In the genomic region with DNA sequence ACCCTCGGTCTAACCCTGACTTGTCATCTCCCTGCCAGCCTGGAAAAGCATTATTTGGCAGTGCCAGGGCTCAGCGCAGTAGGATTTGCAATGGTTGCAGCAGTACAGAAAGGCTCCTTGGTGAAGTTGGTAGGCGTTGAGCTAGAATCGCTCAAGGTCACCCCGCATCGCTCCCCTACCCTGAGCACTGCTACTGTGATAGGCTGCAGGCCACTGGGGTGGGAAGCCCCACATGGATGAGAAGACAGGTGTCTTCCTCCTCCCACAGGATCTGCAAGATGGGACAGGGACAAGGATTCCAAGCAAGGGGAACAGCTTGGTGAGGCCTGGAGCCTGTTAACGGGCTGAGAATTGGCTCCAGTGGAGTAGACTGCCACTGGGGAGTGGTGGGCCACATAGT, we compare ENCODE assay signal across 25 cellular contexts. TPM values are rescaled to one million over a fixed set of nuclear protein-coding genes. Genes with fewer than 3 reads are reported as not detected.
A peak's percentile ranks its signal among the peaks of the same experiment; 100 is the strongest.
DNase-seq lines count a peak whose midpoint lies in the region; ATAC-seq, FAIRE-seq and TF ChIP-seq lines count a peak whose summit lies in the region.
"Had no signal": no experiment of that assay in that cellular context is flagged by ENCODE, and none has a peak within 500 bp of the region (broad histone marks: within the 10 kb centered on the region; RNA-seq: fewer than 3 reads in every experiment).

No MANE protein-coding gene starts in this region.

- no peak overlapping the region for H3K4me3 ChIP-seq in PC-9
- no peak overlapping the region for H3K4me3 ChIP-seq in bronchial epithelial cell (ENCODE audit: low read depth, low read length)
- H3K4me3 ChIP-seq in gastrocnemius medialis = no peak overlapping the region
- H3K4me3 ChIP-seq: BLaER1 treated with 17β-estradiol and CSF1 and Interleukin-3, amounts not matched to agents 10 nM and 100 nM; dorsolateral prefrontal cortex; ovary; right atrium auricular region had no signal

- H3K4me1 ChIP-seq in PC-9 (replicated peaks; ENCODE audit: insufficient read depth) (no peaks in the 10 kb centered on the region), gastrocnemius medialis (peaks cover 2 to 3% of the 10 kb centered on the region in 2 donors)

- H3K27ac Mint-ChIP-seq in activated T-cell treated with anti-CD3 and anti-CD28 coated beads, Interleukin-2, amount 50 U/mL, for 24 hours = peak overlapping the region; percentile 82
- H3K27ac Mint-ChIP-seq in activated T-cell treated with anti-CD3 and anti-CD28 coated beads, Interleukin-2, amount 50 U/mL, for 72 hours = no peak overlapping the region
- peak overlapping the region; percentile 71 for H3K27ac Mint-ChIP-seq in stimulated activated effector memory CD8-positive, alpha-beta T cell treated with anti-CD3 and anti-CD28 coated beads, Interleukin-12 subunit alpha, Interleukin-12 subunit beta, amount 100 ng/mL, for 72 hours
- H3K27ac Mint-ChIP-seq: activated T-helper 1 cell treated with anti-CD3 and anti-CD28 coated beads, Interleukin-12 subunit alpha, Interleukin-12 subunit beta, Interleukin-2, Interleukin-4 antibody, amounts not matched to agents 30 ng/mL and 10 ng/mL and 1 ng/mL, durations not matched to agents 14 hours and 24 hours and 36 hours; WTC11 had no signal

- peaks cover 98% of the 10 kb centered on the region for H3K36me3 Mint-ChIP-seq in activated T-cell treated with anti-CD3 and anti-CD28 coated beads, Interleukin-2, amount 50 U/mL, for 24 hours (ENCODE audit: low read depth)
- H3K36me3 Mint-ChIP-seq in activated T-cell treated with anti-CD3 and anti-CD28 coated beads, Interleukin-2, amount 50 U/mL, for 72 hours (ENCODE audit: insufficient read depth in 2 of 2) = peaks cover 14 to 18% of the 10 kb centered on the region in 2 donors
- H3K36me3 Mint-ChIP-seq in stimulated activated effector memory CD8-positive, alpha-beta T cell treated with anti-CD3 and anti-CD28 coated beads, Interleukin-12 subunit alpha, Interleukin-12 subunit beta, amount 100 ng/mL, for 72 hours = peaks cover 100% of the 10 kb centered on the region
- H3K36me3 Mint-ChIP-seq: natural killer cell had no signal

- intact Hi-C loops in PC-9 (cut with micrococcal nuclease; ENCODE audit: unreplicated experiment) (no loop called here), gastrocnemius medialis (cut with DNase I; ENCODE audit: low total_unique reads) (no loop called here)

- H3K9me2 ChIP-seq in PC-9 (ENCODE audit: insufficient read depth) = no peaks in the 10 kb centered on the region

- no peaks in the 10 kb centered on the region for H3K9me3 Mint-ChIP-seq in activated T-cell treated with anti-CD3 and anti-CD28 coated beads, Interleukin-2, amount 50 U/mL, for 24 hours
- H3K9me3 Mint-ChIP-seq in activated T-cell treated with anti-CD3 and anti-CD28 coated beads, Interleukin-2, amount 50 U/mL, for 72 hours = no peaks in the 10 kb centered on the region
- no peaks in the 10 kb centered on the region for H3K9me3 Mint-ChIP-seq in stimulated activated effector memory CD8-positive, alpha-beta T cell treated with anti-CD3 and anti-CD28 coated beads, Interleukin-12 subunit alpha, Interleukin-12 subunit beta, amount 100 ng/mL, for 72 hours
- H3K9me3 Mint-ChIP-seq: activated T-helper 1 cell treated with anti-CD3 and anti-CD28 coated beads, Interleukin-12 subunit alpha, Interleukin-12 subunit beta, Interleukin-2, Interleukin-4 antibody, amounts not matched to agents 30 ng/mL and 10 ng/mL and 1 ng/mL, durations not matched to agents 14 hours and 24 hours and 36 hours; natural killer cell; WTC11 had no signal

- no peak for TF ChIP-seq CTCF in PC-9 (conservative IDR thresholded peaks at IDR 0.05)
- no peak for TF ChIP-seq CTCF in bronchial epithelial cell (IDR thresholded peaks at IDR 0.05; ENCODE audit: insufficient read depth, low read length, severe bottlenecking)
- no peak for TF ChIP-seq CTCF in gastrocnemius medialis (IDR thresholded peaks at IDR 0.05 in 4 of 5, conservative IDR thresholded peaks at IDR 0.05 in 1 of 5)

- CTCF ChIA-PET in PC-9 (lab: Charles Lee) = no interaction called here

- H2AFZ ChIP-seq in PC-9 = no peak overlapping the region

- no peak for TF ChIP-seq POLR2A in gastrocnemius medialis (IDR thresholded peaks at IDR 0.05)

- no peak for ATAC-seq in activated T-cell treated with anti-CD3 and anti-CD28 coated beads, Interleukin-2, amount 50 U/mL, for 72 hours (replicated peaks in 1 of 2)
- ATAC-seq in stimulated activated effector memory CD8-positive, alpha-beta T cell treated with anti-CD3 and anti-CD28 coated beads, Interleukin-12 subunit alpha, Interleukin-12 subunit beta, amount 100 ng/mL, for 72 hours = no peak
- no peak for ATAC-seq in gastrocnemius medialis
- ATAC-seq: HepG2, left cardiac atrium, natural killer cell, Right ventricle myocardium inferior, WTC11 had no signal

- H3K36me3 ChIP-seq in PC-9 (ENCODE audit: low read depth) (peaks cover 15% of the 10 kb centered on the region; the same call in 1 of the 2 replicates), bronchial epithelial cell (ENCODE audit: control insufficient read depth, insufficient read depth, low read length) (peaks cover 63% of the 10 kb centered on the region), gastrocnemius medialis (peaks cover 0 to 100% of the 10 kb centered on the region in 2 donors)
- H3K36me3 ChIP-seq: ovary had no signal

- H3K4me2 ChIP-seq in PC-9 = no peak overlapping the region

- 0 out of 2 replicates have a peak, but pooled peaks cover 4% of the 10 kb centered on the region for H3K79me2 ChIP-seq in PC-9 (ENCODE audit: low read depth)

- peaks cover 18% of the 10 kb centered on the region for H3K4me1 Mint-ChIP-seq in activated T-cell treated with anti-CD3 and anti-CD28 coated beads, Interleukin-2, amount 50 U/mL, for 24 hours (ENCODE audit: low read depth)
- H3K4me1 Mint-ChIP-seq in activated T-cell treated with anti-CD3 and anti-CD28 coated beads, Interleukin-2, amount 50 U/mL, for 72 hours (ENCODE audit: low read depth) = peaks cover 11% of the 10 kb centered on the region
- peaks cover 14% of the 10 kb centered on the region for H3K4me1 Mint-ChIP-seq in stimulated activated effector memory CD8-positive, alpha-beta T cell treated with anti-CD3 and anti-CD28 coated beads, Interleukin-12 subunit alpha, Interleukin-12 subunit beta, amount 100 ng/mL, for 72 hours

- POLR2A ChIA-PET in PC-9 (lab: Charles Lee; ENCODE audit: unreplicated experiment) = no interaction called here

- no peaks in the 10 kb centered on the region for H3K27me3 Mint-ChIP-seq in activated T-cell treated with anti-CD3 and anti-CD28 coated beads, Interleukin-2, amount 50 U/mL, for 24 hours
- no peaks in the 10 kb centered on the region for H3K27me3 Mint-ChIP-seq in activated T-cell treated with anti-CD3 and anti-CD28 coated beads, Interleukin-2, amount 50 U/mL, for 72 hours (ENCODE audit: low read depth)

- H3K9me3 ChIP-seq in PC-9 (ENCODE audit: insufficient read depth, low read depth) (no peaks in the 10 kb centered on the region), gastrocnemius medialis (no peaks in the 10 kb centered on the region)
- H3K9me3 ChIP-seq: BLaER1 treated with 17β-estradiol and CSF1 and Interleukin-3, amounts not matched to agents 10 nM and 100 nM; ovary; right atrium auricular region had no signal

- H4K20me1 ChIP-seq in PC-9 (ENCODE audit: insufficient read depth) = peaks cover 54% of the 10 kb centered on the region

- TSS peak; percentile 1 for BruUV-seq in PC-9 (replicated peaks; lab: Mats Ljungman, UMichigan)

- FAIRE-seq in bronchial epithelial cell (lab: Jason Lieb, UNC) = peak; percentile 47
- FAIRE-seq: H54, HepG2, urothelium cell line had no signal

- DNase-seq in activated T-cell treated with anti-CD3 and anti-CD28 coated beads, Interleukin-2, amount 50 U/mL, for 24 hours = no peak
- no peak for DNase-seq in activated T-cell treated with anti-CD3 and anti-CD28 coated beads, Interleukin-2, amount 50 U/mL, for 72 hours
- no peak for DNase-seq in PC-9
- DNase-seq in bronchial epithelial cell (ENCODE audit: low read depth) = no peak
- no peak for DNase-seq in stimulated activated effector memory CD8-positive, alpha-beta T cell treated with anti-CD3 and anti-CD28 coated beads, Interleukin-12 subunit alpha, Interleukin-12 subunit beta, amount 100 ng/mL, for 72 hours (ENCODE audit: low spot score in 2 of 2)
- no peak for DNase-seq in gastrocnemius medialis
- no peak for DNase-seq in kidney tubule cell (ENCODE audit: low spot score)
- no peak for DNase-seq in NOMO-1 treated with DMSO at 0.1 percent for 48 hours (lab: John Stamatoyannopoulos, UW; ENCODE audit: unreplicated experiment)
- DNase-seq: dorsolateral prefrontal cortex, left cardiac atrium, mesendoderm, natural killer cell, NCI-H1417, NCI-H510A treated with DMSO at 0.1 percent for 48 hours, ovary, T1000 had no signal

- peaks cover 6% of the 10 kb centered on the region; the same call in 1 of the 2 replicates for H3F3A ChIP-seq in PC-9 (ENCODE audit: insufficient read depth, low read depth)

- H3K4me3 Mint-ChIP-seq in activated T-cell treated with anti-CD3 and anti-CD28 coated beads, Interleukin-2, amount 50 U/mL, for 24 hours = no peak overlapping the region
- H3K4me3 Mint-ChIP-seq in activated T-cell treated with anti-CD3 and anti-CD28 coated beads, Interleukin-2, amount 50 U/mL, for 72 hours = no peak overlapping the region
- no peak overlapping the region for H3K4me3 Mint-ChIP-seq in stimulated activated effector memory CD8-positive, alpha-beta T cell treated with anti-CD3 and anti-CD28 coated beads, Interleukin-12 subunit alpha, Interleukin-12 subunit beta, amount 100 ng/mL, for 72 hours
- H3K4me3 Mint-ChIP-seq: activated T-helper 1 cell treated with anti-CD3 and anti-CD28 coated beads, Interleukin-12 subunit alpha, Interleukin-12 subunit beta, Interleukin-2, Interleukin-4 antibody, amounts not matched to agents 30 ng/mL and 10 ng/mL and 1 ng/mL, durations not matched to agents 14 hours and 24 hours and 36 hours; natural killer cell; WTC11 had no signal

- no peaks in the 10 kb centered on the region for H3K27me3 ChIP-seq in PC-9 (ENCODE audit: insufficient read depth, low read depth)
- no peaks in the 10 kb centered on the region for H3K27me3 ChIP-seq in bronchial epithelial cell (ENCODE audit: control insufficient read depth, insufficient read depth, low read length)
- no peaks in the 10 kb centered on the region for H3K27me3 ChIP-seq in gastrocnemius medialis
- H3K27me3 ChIP-seq: BLaER1 treated with 17β-estradiol and CSF1 and Interleukin-3, amounts not matched to agents 10 nM and 100 nM; dorsolateral prefrontal cortex; ovary; right atrium auricular region had no signal

- H3K27ac ChIP-seq in PC-9 = no peak overlapping the region
- no peak overlapping the region for H3K27ac ChIP-seq in gastrocnemius medialis
- H3K27ac ChIP-seq: HL-60, ovary, right atrium auricular region had no signal

- in situ Hi-C loops in gastrocnemius medialis (cut with MboI; ENCODE audit: low sequenced_read_pairs in 4 of 4) = loop anchor here in 3 of 4 donors (25.0 kb wide), 1 partner anchor 311 kb away; a partner anchor contains a TSS

RNA-seq across cellular contexts. Expression of a gene that starts 10.7 kb away (rescaled TPM):
- 100 to 1,000 TPM; 116 to 120 TPM for total RNA-seq in activated T-cell treated with anti-CD3 and anti-CD28 coated beads, Interleukin-2, amount 50 U/mL, for 72 hours
- total RNA-seq in PC-9 (2021) (70.7 and 80.1 TPM in 2 replicates), bronchial epithelial cell (66.3 and 115 TPM in 2 replicates), gastrocnemius medialis (100 to 1,000 TPM in 2 of 4 donors, 10 to 100 TPM in 2; 45.4 to 152 (median 105) TPM)
